In the genomic region with DNA sequence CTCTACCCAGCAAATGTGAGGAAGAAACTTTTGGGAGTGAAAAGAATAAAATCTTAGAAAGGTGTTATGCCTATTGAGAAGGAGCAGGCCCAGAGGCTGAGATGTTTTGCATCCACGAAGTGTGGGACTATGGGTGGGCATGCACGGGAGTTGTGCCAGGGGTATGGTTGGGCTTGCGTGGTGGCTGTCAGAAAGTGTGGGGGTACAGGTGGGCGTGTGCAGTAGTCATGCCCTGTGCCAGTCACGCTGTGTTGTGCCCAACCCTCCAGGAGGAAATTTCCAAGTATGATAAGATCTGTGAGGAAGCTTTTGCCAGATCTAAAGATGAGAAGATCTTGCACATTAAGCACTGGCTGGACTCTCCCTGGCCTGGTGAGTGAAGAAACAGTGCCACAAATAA, we compare ENCODE assay signal across 23 cellular contexts.
"Had no signal": no experiment of that assay in that cellular context is flagged by ENCODE, and none has a peak within 500 bp of the region (broad histone marks: within the 10 kb centered on the region; RNA-seq: fewer than 3 reads in every experiment).

No MANE protein-coding gene starts in this region.

- DNase-seq: activated CD4-positive, alpha-beta T cell treated with anti-CD3 and anti-CD28 coated beads for 36 hours; activated CD4-positive, alpha-beta T cell treated with anti-CD3 and anti-CD28 coated beads, Interleukin-2, amount 50 U/mL, for 4 hours; activated effector memory CD4-positive, alpha-beta T cell treated with anti-CD3 and anti-CD28 coated beads, Interleukin-2, amount 50 U/mL, for 16 hours; activated naive CD4-positive, alpha-beta T cell treated with anti-CD3 and anti-CD28 coated beads, Interleukin-2, amount 10 ng/mL, durations not matched to agents 7 days and 5 days; effector memory CD8-positive, alpha-beta T cell; foreskin melanocyte; glutamatergic neuron; hippocampal formation; left ventricle myocardium superior; midbrain; natural killer cell; pancreas; right lobe of liver; stimulated activated CD4-positive, alpha-beta T cell treated with anti-CD3 and anti-CD28 coated beads, Interleukin-2, amount 100 ng/mL, for 24 hours; stimulated activated naive B cell treated with anti-CD40 and anti-IgM and Interleukin-4, amounts not matched to agents 10 μg/mL and 1 μg/mL and 100 μg/mL, for 72 hours; T-helper 1 cell; T-helper 9 cell; upper lobe of left lung had no signal

- H3K4me3 Mint-ChIP-seq: activated CD4-positive, alpha-beta T cell treated with anti-CD3 and anti-CD28 coated beads for 36 hours; activated naive CD4-positive, alpha-beta T cell treated with anti-CD3 and anti-CD28 coated beads, Interleukin-2, amount 10 ng/mL, durations not matched to agents 7 days and 5 days; brain; effector memory CD8-positive, alpha-beta T cell; natural killer cell; stimulated activated naive B cell treated with anti-CD40 and anti-IgM and Interleukin-4, amounts not matched to agents 10 μg/mL and 1 μg/mL and 100 μg/mL, for 72 hours; WTC11 had no signal

- H3K9me3 Mint-ChIP-seq: effector memory CD8-positive, alpha-beta T cell; natural killer cell had no signal

- H3K27ac ChIP-seq: neutrophil, pancreas, right lobe of liver, thoracic aorta, upper lobe of left lung had no signal

- H3K4me1 Mint-ChIP-seq: activated CD4-positive, alpha-beta T cell treated with anti-CD3 and anti-CD28 coated beads for 36 hours; brain; natural killer cell; WTC11 had no signal

- H3K27ac Mint-ChIP-seq: activated CD4-positive, alpha-beta T cell treated with anti-CD3 and anti-CD28 coated beads for 36 hours; activated naive CD4-positive, alpha-beta T cell treated with anti-CD3 and anti-CD28 coated beads, Interleukin-2, amount 10 ng/mL, durations not matched to agents 7 days and 5 days; natural killer cell; stimulated activated naive B cell treated with anti-CD40 and anti-IgM and Interleukin-4, amounts not matched to agents 10 μg/mL and 1 μg/mL and 100 μg/mL, for 72 hours; WTC11 had no signal

- ATAC-seq: activated CD4-positive, alpha-beta T cell treated with anti-CD3 and anti-CD28 coated beads for 36 hours; effector memory CD8-positive, alpha-beta T cell; left ventricle myocardium superior; natural killer cell; pancreas; right lobe of liver; stimulated activated naive B cell treated with anti-CD40 and anti-IgM and Interleukin-4, amounts not matched to agents 10 μg/mL and 1 μg/mL and 100 μg/mL, for 72 hours; WTC11 had no signal

- H3K27me3 Mint-ChIP-seq: activated CD4-positive, alpha-beta T cell treated with anti-CD3 and anti-CD28 coated beads for 36 hours; activated naive CD4-positive, alpha-beta T cell treated with anti-CD3 and anti-CD28 coated beads, Interleukin-2, amount 10 ng/mL, durations not matched to agents 7 days and 5 days; brain; effector memory CD8-positive, alpha-beta T cell; stimulated activated naive B cell treated with anti-CD40 and anti-IgM and Interleukin-4, amounts not matched to agents 10 μg/mL and 1 μg/mL and 100 μg/mL, for 72 hours had no signal

- FAIRE-seq: endothelial cell of umbilical vein, pancreas had no signal
